In the genomic region with DNA sequence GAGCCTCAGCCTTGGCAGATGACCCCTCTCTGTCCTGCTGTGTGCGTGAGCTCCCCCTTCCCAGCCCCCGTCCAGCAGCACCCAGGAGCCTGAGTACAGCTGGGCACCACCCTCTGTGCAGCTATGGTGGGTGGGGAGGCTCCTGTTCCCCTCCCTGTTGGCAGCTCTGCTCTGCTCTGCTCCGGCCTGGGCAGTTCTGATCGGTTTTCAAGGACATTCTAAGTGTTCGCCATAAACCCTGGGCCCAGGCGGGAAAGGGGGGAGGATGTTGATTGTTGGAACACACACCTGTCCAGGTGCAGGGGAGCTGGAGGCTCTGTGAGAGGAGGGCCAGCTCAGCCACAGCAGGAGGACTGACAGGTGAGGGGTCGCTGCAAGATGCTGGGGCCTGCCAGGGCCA, we compare ENCODE assay signal across 17 cellular contexts. TPM values are rescaled to one million over a fixed set of nuclear protein-coding genes. Genes with fewer than 3 reads are reported as not detected.
"Had no signal": no experiment of that assay in that cellular context is flagged by ENCODE, and none has a peak within 500 bp of the region (broad histone marks: within the 10 kb centered on the region; RNA-seq: fewer than 3 reads in every experiment).

Gene CLCNKB, plus strand, starts transcription at position 262 of the 400 bp plus-strand sequence. CDS start 711 bp downstream, outside the sequence.

- H3K9me3 Mint-ChIP-seq: activated CD4-positive, alpha-beta memory T cell treated with anti-CD3 and anti-CD28 coated beads for 36 hours; activated naive CD8-positive, alpha-beta T cell treated with anti-CD3 and anti-CD28 coated beads, Interleukin-2, amount 10 ng/mL, durations not matched to agents 7 days and 5 days; activated T-cell treated with anti-CD3 and anti-CD28 coated beads, Interleukin-2, amount 50 U/mL, for 72 hours; immature natural killer cell; neural crest cell; T-cell had no signal

- H3K4me1 ChIP-seq: breast epithelium, foreskin keratinocyte had no signal

- H3K4me3 ChIP-seq: breast epithelium had no signal

- H3K36me3 Mint-ChIP-seq: activated CD4-positive, alpha-beta memory T cell treated with anti-CD3 and anti-CD28 coated beads for 36 hours; activated naive CD8-positive, alpha-beta T cell treated with anti-CD3 and anti-CD28 coated beads, Interleukin-2, amount 10 ng/mL, durations not matched to agents 7 days and 5 days; immature natural killer cell; T-cell had no signal

- H3K27ac ChIP-seq: breast epithelium, foreskin keratinocyte, VCaP had no signal

- H3K9me3 ChIP-seq: breast epithelium had no signal

- DNase-seq: activated CD4-positive, alpha-beta memory T cell treated with anti-CD3 and anti-CD28 coated beads for 36 hours; activated gamma-delta T cell treated with Interleukin-2 at 50 U/mL for 16 hours; activated naive CD8-positive, alpha-beta T cell treated with anti-CD3 and anti-CD28 coated beads, Interleukin-2, amount 10 ng/mL, durations not matched to agents 7 days and 5 days; activated T-cell treated with anti-CD3 and anti-CD28 coated beads, Interleukin-2, amount 50 U/mL, for 72 hours; anterior cingulate cortex; effector CD4-positive, alpha-beta T cell; foreskin keratinocyte; immature natural killer cell; posterior cingulate gyrus; small intestine; T-cell; trophoblast cell had no signal

- H3K27me3 ChIP-seq: breast epithelium, foreskin keratinocyte had no signal

- H3K4me3 Mint-ChIP-seq: activated CD4-positive, alpha-beta memory T cell treated with anti-CD3 and anti-CD28 coated beads for 36 hours; activated naive CD8-positive, alpha-beta T cell treated with anti-CD3 and anti-CD28 coated beads, Interleukin-2, amount 10 ng/mL, durations not matched to agents 7 days and 5 days; activated T-cell treated with anti-CD3 and anti-CD28 coated beads, Interleukin-2, amount 50 U/mL, for 72 hours; immature natural killer cell; neural crest cell; T-cell had no signal

- H3K27ac Mint-ChIP-seq: activated CD4-positive, alpha-beta memory T cell treated with anti-CD3 and anti-CD28 coated beads for 36 hours; activated naive CD8-positive, alpha-beta T cell treated with anti-CD3 and anti-CD28 coated beads, Interleukin-2, amount 10 ng/mL, durations not matched to agents 7 days and 5 days; activated T-cell treated with anti-CD3 and anti-CD28 coated beads, Interleukin-2, amount 50 U/mL, for 72 hours; immature natural killer cell; T-cell had no signal

- FAIRE-seq: endothelial cell of umbilical vein, small intestine had no signal

- H3K4me1 Mint-ChIP-seq: activated naive CD8-positive, alpha-beta T cell treated with anti-CD3 and anti-CD28 coated beads, Interleukin-2, amount 10 ng/mL, durations not matched to agents 7 days and 5 days; immature natural killer cell had no signal

- H3K36me3 ChIP-seq: breast epithelium had no signal

RNA-seq across cellular contexts. Expression of gene CLCNKB, which starts in this region (rescaled TPM):
- total RNA-seq: activated CD4-positive, alpha-beta memory T cell treated with anti-CD3 and anti-CD28 coated beads for 36 hours; activated naive CD8-positive, alpha-beta T cell treated with anti-CD3 and anti-CD28 coated beads, Interleukin-2, amount 10 ng/mL, durations not matched to agents 7 days and 5 days; activated T-cell treated with anti-CD3 and anti-CD28 coated beads, Interleukin-2, amount 50 U/mL, for 72 hours; endothelial cell of umbilical vein; foreskin keratinocyte; left lobe of liver; T-cell had no signal
